In the genomic region with DNA sequence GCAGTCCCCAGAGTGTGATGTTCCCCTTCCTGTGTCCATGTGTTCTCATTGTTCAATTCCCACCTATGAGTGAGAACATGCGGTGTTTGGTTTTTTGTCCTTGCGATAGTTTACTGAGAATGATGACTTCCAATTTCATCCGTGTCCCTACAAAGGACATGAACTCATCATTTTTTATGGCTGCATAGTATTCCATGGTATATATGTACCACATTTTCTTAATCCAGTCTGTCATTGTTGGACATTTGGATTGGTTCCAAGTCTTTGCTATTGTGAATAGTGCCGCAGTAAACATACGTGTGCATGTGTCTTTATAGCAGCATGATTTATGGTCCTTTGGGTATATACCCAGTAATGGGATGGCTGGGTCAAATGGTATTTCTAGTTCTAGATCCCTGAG, we compare ENCODE assay signal across 8 cellular contexts. TPM values are rescaled to one million over a fixed set of nuclear protein-coding genes. Genes with fewer than 3 reads are reported as not detected.
"Had no signal": no experiment of that assay in that cellular context is flagged by ENCODE, and none has a peak within 500 bp of the region (broad histone marks: within the 10 kb centered on the region; RNA-seq: fewer than 3 reads in every experiment).

No MANE protein-coding gene starts in this region.

RNA-seq across cellular contexts. Expression of a gene that starts 58.3 kb away (rescaled TPM):
- total RNA-seq: activated CD4-positive, alpha-beta memory T cell treated with anti-CD3 and anti-CD28 coated beads for 36 hours; activated CD4-positive, alpha-beta memory T cell treated with anti-CD3 and anti-CD28 coated beads, Interleukin-2, amount 10 ng/mL, durations not matched to agents 7 days and 5 days; activated CD4-positive, alpha-beta T cell treated with anti-CD3 and anti-CD28 coated beads for 36 hours; activated CD4-positive, alpha-beta T cell treated with anti-CD3 and anti-CD28 coated beads, Interleukin-2, amount 10 ng/mL, durations not matched to agents 24 days and 14 days; activated CD8-positive, alpha-beta memory T cell treated with anti-CD3 and anti-CD28 coated beads for 36 hours; activated CD8-positive, alpha-beta memory T cell treated with anti-CD3 and anti-CD28 coated beads, Interleukin-2, amount 10 ng/mL, durations not matched to agents 7 days and 5 days; activated CD8-positive, alpha-beta T cell treated with anti-CD3 and anti-CD28 coated beads for 36 hours; T-helper 1 cell treated with Interleukin-12 subunit alpha and Interleukin-12 subunit beta and Interleukin-4 antibody, amounts not matched to agents 30 ng/mL and 1 ng/mL, for 36 hours had no signal
